13 cellular contexts compared by ENCODE assay signal in the genomic region with DNA sequence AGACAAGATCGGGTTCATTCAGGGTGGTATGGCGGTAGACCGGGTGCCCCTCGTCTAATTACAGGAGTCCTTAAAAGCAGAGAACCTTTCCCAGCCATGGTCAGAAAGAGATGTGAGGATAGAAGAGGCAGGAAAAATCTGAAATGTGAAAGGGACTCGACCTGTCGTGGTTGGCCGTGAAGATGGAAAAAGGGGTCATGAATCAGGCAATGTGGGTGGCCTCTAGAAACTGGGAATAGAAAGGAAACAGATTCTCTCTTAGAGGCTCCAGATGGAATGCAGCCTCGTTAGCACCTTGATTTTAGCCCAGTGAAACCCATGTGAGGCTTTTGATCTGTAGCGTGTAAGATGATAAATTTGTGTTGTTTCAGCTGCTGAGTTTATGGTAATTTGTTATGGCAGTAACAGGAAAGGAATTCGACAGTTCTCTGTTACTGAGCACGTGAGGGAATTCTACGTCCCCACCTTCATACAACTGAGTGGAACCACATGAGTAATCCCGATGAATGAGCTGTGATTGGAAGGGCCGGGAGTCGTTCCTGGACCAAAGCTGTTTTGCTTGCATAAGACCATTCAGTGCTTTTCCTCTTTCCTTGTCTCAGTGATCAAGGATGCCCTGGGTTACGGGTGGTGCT. TPM values are rescaled to one million over a fixed set of nuclear protein-coding genes. Genes with fewer than 3 reads are reported as not detected.
DNase-seq lines count a peak whose midpoint lies in the region; ATAC-seq and TF ChIP-seq lines count a peak whose summit lies in the region.
"Had no signal": no experiment of that assay in that cellular context is flagged by ENCODE, and none has a peak within 500 bp of the region (broad histone marks: within the 10 kb centered on the region; RNA-seq: fewer than 3 reads in every experiment).

No MANE protein-coding gene starts in this region.

- peak overlapping the region; percentile 39 for H2AFZ ChIP-seq in parathyroid adenoma

- H3K79me2 ChIP-seq in parathyroid adenoma = no peaks in the 10 kb centered on the region

- H3K27ac Mint-ChIP-seq in CD8-positive, alpha-beta memory T cell = no peak overlapping the region
- H3K27ac Mint-ChIP-seq: IgD-negative memory B cell had no signal

- H3K27me3 Mint-ChIP-seq in CD8-positive, alpha-beta memory T cell = peaks cover 4 to 8% of the 10 kb centered on the region in 2 donors
- H3K27me3 Mint-ChIP-seq: IgD-negative memory B cell had no signal

- H3K4me2 ChIP-seq in parathyroid adenoma (ENCODE audit: low read length) = no peak overlapping the region

- no peak overlapping the region for H3K4me3 Mint-ChIP-seq in CD8-positive, alpha-beta memory T cell

- TF ChIP-seq CTCF in RWPE1 (conservative IDR thresholded peaks at IDR 0.05; ENCODE audit: low read depth) = no peak
- no peak for TF ChIP-seq CTCF in epithelial cell of proximal tubule (conservative IDR thresholded peaks at IDR 0.05; ENCODE audit: low read depth, low read length)
- TF ChIP-seq CTCF in parathyroid adenoma (IDR thresholded peaks at IDR 0.05) = no peak

- H3K9me3 Mint-ChIP-seq in CD8-positive, alpha-beta memory T cell = no peaks in the 10 kb centered on the region
- H3K9me3 Mint-ChIP-seq: IgD-negative memory B cell had no signal

- H3K27ac ChIP-seq in RWPE1 (peak overlapping the region; percentile 56), parathyroid adenoma (no peak overlapping the region)
- H3K27ac ChIP-seq in CD8-positive, alpha-beta memory T cell (ENCODE audit: low read depth, low read length) = no peak overlapping the region
- H3K27ac ChIP-seq: stomach had no signal

- peaks cover 7 to 9% (median 9%) of the 10 kb centered on the region in 3 donors for H3K4me1 Mint-ChIP-seq in CD8-positive, alpha-beta memory T cell

- CTCF ChIA-PET in RWPE1 (lab: Yijun Ruan, JAX) = interaction anchor here (0.6 kb wide), 1 partner anchor 81 kb away, joined by 5 read pairs; no protein-coding TSS in a partner anchor
- CTCF ChIA-PET in CD8-positive, alpha-beta memory T cell (lab: Charles Lee) = interaction anchor here (4.7 kb wide), 1 partner anchor 11 kb away, joined by 13 read pairs; a partner anchor contains a TSS

- H3K9me3 ChIP-seq in parathyroid adenoma (ENCODE audit: control insufficient read depth, low read length) = no peaks in the 10 kb centered on the region
- H3K9me3 ChIP-seq in CD8-positive, alpha-beta memory T cell (ENCODE audit: low read length) = no peaks in the 10 kb centered on the region
- H3K9me3 ChIP-seq: stomach had no signal

- no peak for ATAC-seq in GM21447 (IDR thresholded peaks at IDR 0.05; ENCODE audit: unreplicated experiment)

- no peak overlapping the region for H3K9ac ChIP-seq in parathyroid adenoma

- no peaks in the 10 kb centered on the region for H3K4me1 ChIP-seq in parathyroid adenoma
- peaks cover 10% of the 10 kb centered on the region for H3K4me1 ChIP-seq in CD8-positive, alpha-beta memory T cell (ENCODE audit: insufficient read depth, low read length)

- H3K36me3 Mint-ChIP-seq in CD8-positive, alpha-beta memory T cell = no peaks in the 10 kb centered on the region
- H3K36me3 Mint-ChIP-seq: IgD-negative memory B cell had no signal

- H3K27me3 ChIP-seq in parathyroid adenoma (ENCODE audit: control insufficient read depth, insufficient read depth, low read length) = no peaks in the 10 kb centered on the region
- no peaks in the 10 kb centered on the region for H3K27me3 ChIP-seq in CD8-positive, alpha-beta memory T cell (ENCODE audit: insufficient read depth, low read length, poor library complexity, severe bottlenecking)
- H3K27me3 ChIP-seq: stomach had no signal

- no peaks in the 10 kb centered on the region for H3K36me3 ChIP-seq in parathyroid adenoma (ENCODE audit: control insufficient read depth, insufficient read depth, low read length)
- no peaks in the 10 kb centered on the region for H3K36me3 ChIP-seq in CD8-positive, alpha-beta memory T cell (ENCODE audit: insufficient read depth, low read length)
- H3K36me3 ChIP-seq: stomach had no signal

- no peak overlapping the region for H3K4me3 ChIP-seq in epithelial cell of proximal tubule (ENCODE audit: low read depth, low read length)
- H3K4me3 ChIP-seq in parathyroid adenoma (ENCODE audit: low read depth, low read length) = no peak overlapping the region
- H3K4me3 ChIP-seq in CD8-positive, alpha-beta memory T cell (ENCODE audit: low read length) = no peak overlapping the region
- H3K4me3 ChIP-seq: stomach had no signal

- POLR2A ChIA-PET in RWPE1 (lab: Yijun Ruan, JAX; ENCODE audit: low non-redundant PET) = no interaction called here
- POLR2A ChIA-PET in CD8-positive, alpha-beta memory T cell (lab: Charles Lee) = no interaction called here

- DNase-seq in GM04504 (ENCODE audit: low read depth) (peak; percentile 90), RWPE1 (ENCODE audit: low spot score) (peak; percentile 68), epithelial cell of proximal tubule (ENCODE audit: low read depth) (peak; percentile 81)
- DNase-seq in CD8-positive, alpha-beta memory T cell = no peak
- no peak for DNase-seq in activated CD4-positive, CD25-positive, alpha-beta regulatory T cell (lab: John Stamatoyannopoulos, UW)
- no peak for DNase-seq in activated CD8-positive, alpha-beta memory T cell treated with anti-CD3 and anti-CD28 coated beads for 24 hours
- DNase-seq: activated naive CD4-positive, alpha-beta T cell treated with Interleukin-2 at 50 U/mL for 16 hours; foreskin melanocyte; stimulated activated CD4-positive, alpha-beta T cell treated with anti-CD3 and anti-CD28 coated beads, Interleukin-15, amount 100 ng/mL, for 24 hours; stomach had no signal

RNA-seq across cellular contexts. Expression of a gene that starts 11.0 kb away (rescaled TPM):
- 0.22 and 6.6 TPM in 2 replicates for total RNA-seq in epithelial cell of proximal tubule
- total RNA-seq in CD8-positive, alpha-beta memory T cell = 10 to 100 TPM; 12.7 to 13.0 TPM
- polyA plus RNA-seq in CD8-positive, alpha-beta memory T cell = 8.3 TPM

RNA-seq across cellular contexts. Expression of a gene that starts 15.9 kb away (rescaled TPM):
- total RNA-seq in epithelial cell of proximal tubule = not detected in 2 replicates
- under 1 TPM; 0.11 to 0.33 TPM for total RNA-seq in CD8-positive, alpha-beta memory T cell
- not detected for polyA plus RNA-seq in CD8-positive, alpha-beta memory T cell
- total RNA-seq: stomach had no signal

RNA-seq across cellular contexts. Expression of a gene that starts 19.8 kb away (rescaled TPM):
- total RNA-seq in epithelial cell of proximal tubule = 1.3 and 5.9 TPM in 2 replicates
- total RNA-seq in CD8-positive, alpha-beta memory T cell = 10 to 100 TPM; 10.9 to 12.1 TPM
- 84.1 TPM for polyA plus RNA-seq in CD8-positive, alpha-beta memory T cell

RNA-seq across cellular contexts. Expression of a gene that starts 37.7 kb away (rescaled TPM):
- total RNA-seq in epithelial cell of proximal tubule = 13.0 and 14.5 TPM in 2 replicates
- 10 to 100 TPM; 37.5 to 38.5 TPM for total RNA-seq in CD8-positive, alpha-beta memory T cell
- 10.2 TPM for polyA plus RNA-seq in CD8-positive, alpha-beta memory T cell

RNA-seq across cellular contexts. Expression of a gene that starts 38.0 kb away (rescaled TPM):
- 2,819 and 2,927 TPM in 2 replicates for total RNA-seq in epithelial cell of proximal tubule
- 1,000 to 10,000 TPM; 1,778 to 1,810 TPM for total RNA-seq in CD8-positive, alpha-beta memory T cell
- 1,821 TPM for polyA plus RNA-seq in CD8-positive, alpha-beta memory T cell

Comparison
In these comparisons a context has a peak if more than half of its experiments do, and no peak if none do; other contexts are left out.
1. DNase-seq: peak in GM04504 (single experiment), RWPE1 (single experiment) and epithelial cell of proximal tubule (single experiment); none in CD8-positive, alpha-beta memory T cell (0 of 5), activated CD4-positive, CD25-positive, alpha-beta regulatory T cell (0 of 4) and activated CD8-positive, alpha-beta memory T cell treated with anti-CD3 and anti-CD28 coated beads for 24 hours (single experiment).